1 cellular context compared by ENCODE assay signal in the genomic region with DNA sequence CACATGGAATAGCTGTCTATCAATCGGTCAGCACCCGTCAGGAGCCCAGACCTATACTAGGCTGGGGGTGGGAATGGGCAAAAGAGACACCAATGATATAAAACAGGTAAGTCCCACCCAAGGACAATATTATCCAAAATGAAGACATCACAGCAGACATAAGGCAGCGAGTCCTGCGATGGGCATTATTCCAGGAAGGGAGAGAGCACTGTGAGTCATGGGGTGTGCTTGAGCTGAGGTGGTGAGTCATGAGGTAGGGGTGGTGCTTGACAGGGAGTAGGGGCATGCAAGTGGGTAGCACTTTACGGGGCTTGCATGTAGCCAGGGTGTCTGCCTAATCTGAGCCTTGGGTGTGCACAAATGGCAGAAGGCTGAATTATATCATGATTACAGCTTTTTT.
A peak's percentile ranks its signal among the peaks of the same experiment; 100 is the strongest.
TF ChIP-seq lines count a peak whose summit lies in the region.

No MANE protein-coding gene starts in this region.

TF ChIP-seq in HEK293, 187 proteins besides CTCF, POLR2A, EP300 and RAD21 (continued from another document):
- TF ChIP-seq WT1 (tag by site-specific recombination; IDR thresholded peaks at IDR 0.05) (peak; percentile 39; the same call in 1 of the 2 replicates), GLIS1 (tag by site-specific recombination; IDR thresholded peaks at IDR 0.05) (0 out of 2 replicates have a peak, but pooled peaks have one; percentile 8)
